9 cellular contexts compared by ENCODE assay signal in genomic region chr2:23497063-23497462, GRCh38.
DNase-seq lines count a peak whose midpoint lies in the region; ATAC-seq, FAIRE-seq and TF ChIP-seq lines count a peak whose summit lies in the region.
"Had no signal": no experiment of that assay in that cellular context is flagged by ENCODE, and none has a peak within 500 bp of the region (broad histone marks: within the 10 kb centered on the region; RNA-seq: fewer than 3 reads in every experiment).

No MANE protein-coding gene starts in this region.

- no peaks in the 10 kb centered on the region for H3K9me3 ChIP-seq in H1 (ENCODE audit: insufficient read depth in 2 of 2, low read depth in 1 of 2, low read length in 1 of 2)

- H2BK20ac ChIP-seq in H1 (ENCODE audit: low read length), result no peak overlapping the region

- peak overlapping the region; percentile 61 for H3K4me3 Mint-ChIP-seq in activated CD4-positive, alpha-beta T cell treated with anti-CD3 and anti-CD28 coated beads, Interleukin-2, amount 10 ng/mL, durations not matched to agents 24 days and 14 days
- peak overlapping the region in 1 of 3 donors; percentile 54 for H3K4me3 Mint-ChIP-seq in T-cell
- no peak overlapping the region for H3K4me3 Mint-ChIP-seq in stimulated activated effector memory CD8-positive, alpha-beta T cell treated with anti-CD3 and anti-CD28 coated beads, Interleukin-12 subunit alpha, Interleukin-12 subunit beta, amount 100 ng/mL, for 72 hours

- peak overlapping the region; percentile 48 for H4K91ac ChIP-seq in H1 (replicated peaks; ENCODE audit: insufficient read length, low read length)

- no peak overlapping the region for H3K56ac ChIP-seq in H1 (replicated peaks; ENCODE audit: insufficient read length, low read depth, low read length)

- DNase-seq in activated CD4-positive, alpha-beta T cell treated with anti-CD3 and anti-CD28 coated beads, Interleukin-2, amount 10 ng/mL, durations not matched to agents 24 days and 14 days, result peak; percentile 82
- no peak for DNase-seq in activated CD4-positive, alpha-beta T cell treated with anti-CD3 and anti-CD28 coated beads, Interleukin-2, amount 50 U/mL, for 1 hour
- DNase-seq in T-cell, result peak in 13 of 34 experiments; percentile 2 to 21 (median 6)
- no peak for DNase-seq in H1 (ENCODE audit: low read depth in 1 of 2, low spot score in 2 of 2)
- no peak for DNase-seq in stimulated activated effector memory CD8-positive, alpha-beta T cell treated with anti-CD3 and anti-CD28 coated beads, Interleukin-12 subunit alpha, Interleukin-12 subunit beta, amount 100 ng/mL, for 72 hours (ENCODE audit: low spot score in 2 of 2)
- no peak for DNase-seq in DMS153 treated with DMSO at 0.1 percent for 48 hours (lab: John Stamatoyannopoulos, UW; ENCODE audit: unreplicated experiment)
- DNase-seq in caudate nucleus (lab: John Stamatoyannopoulos, UW), result no peak
- DNase-seq in cerebellar nuclear complex (lab: John Stamatoyannopoulos, UW), result no peak
- DNase-seq: Karpas-422 had no signal

- no peak for TF ChIP-seq POLR2A in H1 (IDR thresholded peaks at IDR 0.05; ENCODE audit: control extremely low read depth in 1 of 2, low read depth in 2 of 2, low read length in 2 of 2)

- peak; percentile 22 to 80 (median 46) for ATAC-seq in T-cell (replicated peaks in 1 of 4)
- ATAC-seq in stimulated activated effector memory CD8-positive, alpha-beta T cell treated with anti-CD3 and anti-CD28 coated beads, Interleukin-12 subunit alpha, Interleukin-12 subunit beta, amount 100 ng/mL, for 72 hours, result peak; percentile 59

- no peak overlapping the region for H3K23ac ChIP-seq in H1 (ENCODE audit: insufficient read length)

- H2BK5ac ChIP-seq in H1 (ENCODE audit: low read depth, low read length), result peak overlapping the region; percentile 83; the same call in 1 of the 2 replicates

- POLR2A ChIA-PET in T-cell (lab: Charles Lee) (no interaction called here), H1 (lab: Charles Lee; ENCODE audit: partially characterized antibody) (interaction anchor here (0.7 kb wide), 1 partner anchor 144 kb away, joined by 3 read pairs; no protein-coding TSS in a partner anchor)

- H4K8ac ChIP-seq in H1 (ENCODE audit: extremely low read depth, insufficient read depth, low read length), result no peak overlapping the region

- WGBS in H1 (ENCODE audit: extremely low coverage in 1 of 2, insufficient coverage in 1 of 2, insufficient read length in 1 of 2, insufficient replicate concordance in 2 of 2, low coverage in 1 of 2, low lambda C conversion rate in 2 of 2, missing lambda C conversion rate in 1 of 2), 2 experiments, result 61% methylated on average over 7 of the region's 7 CpGs; no CpG with 5 or more reads in 1 of the 2 experiments

- H2BK12ac ChIP-seq in H1 (ENCODE audit: low read depth, low read length), result peak overlapping the region; percentile 90

- no peak overlapping the region for H4K5ac ChIP-seq in H1 (ENCODE audit: insufficient read length, low read depth, low read length)

- H3K79me1 ChIP-seq in H1 (ENCODE audit: low read depth, low read length), result no peaks in the 10 kb centered on the region

- 0 out of 2 replicates have a peak overlapping the region, but pooled peaks have one; percentile 26 for H2AK5ac ChIP-seq in H1 (ENCODE audit: low read depth, low read length)

- H3K36me3 Mint-ChIP-seq in activated CD4-positive, alpha-beta T cell treated with anti-CD3 and anti-CD28 coated beads, Interleukin-2, amount 10 ng/mL, durations not matched to agents 24 days and 14 days (ENCODE audit: low read depth), result peaks cover 2% of the 10 kb centered on the region
- no peaks in the 10 kb centered on the region for H3K36me3 Mint-ChIP-seq in T-cell
- no peaks in the 10 kb centered on the region for H3K36me3 Mint-ChIP-seq in stimulated activated effector memory CD8-positive, alpha-beta T cell treated with anti-CD3 and anti-CD28 coated beads, Interleukin-12 subunit alpha, Interleukin-12 subunit beta, amount 100 ng/mL, for 72 hours

- H2BK120ac ChIP-seq in H1 (replicated peaks; ENCODE audit: low read depth, low read length), result no peak overlapping the region

- no peak overlapping the region for H2AFZ ChIP-seq in H1 (ENCODE audit: low read length)

- H3K4me3 ChIP-seq in H1 (ENCODE audit: extremely low read depth in 1 of 4, insufficient read depth in 2 of 4, low read depth in 3 of 4, low read length in 4 of 4), result no peak overlapping the region; a peak in 1 of 8 replicates

- no peak for TF ChIP-seq CTCF in H1 (IDR thresholded peaks at IDR 0.05; ENCODE audit: control extremely low read depth in 1 of 3, insufficient read depth in 1 of 3, low read depth in 1 of 3, low read length in 3 of 3)

- H3K4ac ChIP-seq in H1 (replicated peaks; ENCODE audit: insufficient read length, low read depth, low read length), result no peak overlapping the region

- peak overlapping the region in 1 of 2 experiments; percentile 17; a peak in 1 of 4 replicates for H3K4me2 ChIP-seq in H1 (ENCODE audit: insufficient read depth in 1 of 2, low read depth in 2 of 2, low read length in 2 of 2)

- no peak for FAIRE-seq in H1 (lab: Jason Lieb, UNC)

- intact Hi-C loops in activated CD4-positive, alpha-beta T cell treated with anti-CD3 and anti-CD28 coated beads, Interleukin-2, amount 10 ng/mL, durations not matched to agents 24 days and 14 days (cut with micrococcal nuclease), result loop anchor here (1.0 to 2.0 kb wide), 2 partner anchors 8 to 36 kb away; no protein-coding TSS in a partner anchor

- H3K27me3 ChIP-seq in H1 (replicated peaks in 1 of 4; ENCODE audit: control insufficient read depth in 3 of 4, extremely low read depth in 1 of 4, insufficient read depth in 3 of 4, low read length in 3 of 4), result no peaks in the 10 kb centered on the region

- TF ChIP-seq RAD21 in H1 (IDR thresholded peaks at IDR 0.05 in 1 of 2, conservative IDR thresholded peaks at IDR 0.05 in 1 of 2; ENCODE audit: low read depth in 2 of 2, low read length in 2 of 2), result no peak

- peak overlapping the region; percentile 18; the same call in 1 of the 2 replicates for H2BK15ac ChIP-seq in H1 (ENCODE audit: low read length)

- peaks cover 3 to 15% (median 9%) of the 10 kb centered on the region in 4 experiments for H3K4me1 ChIP-seq in H1 (replicated peaks in 1 of 4; ENCODE audit: control insufficient read depth in 3 of 4, insufficient read depth in 4 of 4, low read length in 3 of 4)

- H3K36me3 ChIP-seq in H1 (ENCODE audit: control insufficient read depth in 2 of 4, insufficient read depth in 4 of 4, low read length in 3 of 4), result no peaks in the 10 kb centered on the region

- peak overlapping the region; percentile 74 for H3K27ac Mint-ChIP-seq in activated CD4-positive, alpha-beta T cell treated with anti-CD3 and anti-CD28 coated beads, Interleukin-2, amount 10 ng/mL, durations not matched to agents 24 days and 14 days
- no peak overlapping the region for H3K27ac Mint-ChIP-seq in T-cell
- H3K27ac Mint-ChIP-seq in stimulated activated effector memory CD8-positive, alpha-beta T cell treated with anti-CD3 and anti-CD28 coated beads, Interleukin-12 subunit alpha, Interleukin-12 subunit beta, amount 100 ng/mL, for 72 hours, result no peak overlapping the region

- no peak overlapping the region for H3K14ac ChIP-seq in H1 (ENCODE audit: insufficient read length)

- peaks cover 34% of the 10 kb centered on the region for H3K4me1 Mint-ChIP-seq in activated CD4-positive, alpha-beta T cell treated with anti-CD3 and anti-CD28 coated beads, Interleukin-2, amount 10 ng/mL, durations not matched to agents 24 days and 14 days
- H3K4me1 Mint-ChIP-seq in T-cell, result peaks cover 25 to 32% (median 26%) of the 10 kb centered on the region in 3 donors
- H3K4me1 Mint-ChIP-seq in stimulated activated effector memory CD8-positive, alpha-beta T cell treated with anti-CD3 and anti-CD28 coated beads, Interleukin-12 subunit alpha, Interleukin-12 subunit beta, amount 100 ng/mL, for 72 hours, result peaks cover 8% of the 10 kb centered on the region

- no peak overlapping the region for H3K9ac ChIP-seq in H1 (replicated peaks in 1 of 4; ENCODE audit: extremely low read depth in 1 of 4, low read depth in 3 of 4, low read length in 3 of 4)

- no peak overlapping the region for H3K27ac ChIP-seq in H1 (ENCODE audit: low read depth, low read length)
- no peak overlapping the region for H3K27ac ChIP-seq in caudate nucleus (ENCODE audit: low read depth, low read length)

- TF ChIP-seq EP300 in H1 (IDR thresholded peaks at IDR 0.05; ENCODE audit: borderline replicate concordance in 1 of 2, low read depth in 2 of 2, low read length in 2 of 2), result no peak

- H3K27me3 Mint-ChIP-seq in activated CD4-positive, alpha-beta T cell treated with anti-CD3 and anti-CD28 coated beads, Interleukin-2, amount 10 ng/mL, durations not matched to agents 24 days and 14 days, result peaks cover 15% of the 10 kb centered on the region
- peaks cover 0 to 5% of the 10 kb centered on the region in 2 donors for H3K27me3 Mint-ChIP-seq in T-cell

- peak overlapping the region; percentile 60; the same call in 1 of the 2 replicates for H3K18ac ChIP-seq in H1 (ENCODE audit: extremely low read depth, low read length)

- no peaks in the 10 kb centered on the region for H3K79me2 ChIP-seq in H1 (ENCODE audit: control insufficient read depth in 1 of 2, insufficient read depth in 2 of 2, low read length in 2 of 2)

- no peaks in the 10 kb centered on the region for H3K9me3 Mint-ChIP-seq in activated CD4-positive, alpha-beta T cell treated with anti-CD3 and anti-CD28 coated beads, Interleukin-2, amount 10 ng/mL, durations not matched to agents 24 days and 14 days
- no peaks in the 10 kb centered on the region for H3K9me3 Mint-ChIP-seq in T-cell
- H3K9me3 Mint-ChIP-seq in stimulated activated effector memory CD8-positive, alpha-beta T cell treated with anti-CD3 and anti-CD28 coated beads, Interleukin-12 subunit alpha, Interleukin-12 subunit beta, amount 100 ng/mL, for 72 hours, result no peaks in the 10 kb centered on the region

- no peaks in the 10 kb centered on the region for H4K20me1 ChIP-seq in H1 (replicated peaks in 1 of 2; ENCODE audit: control insufficient read depth in 1 of 2, insufficient read depth in 2 of 2, low read length in 2 of 2)

- CTCF ChIA-PET in T-cell (lab: Charles Lee) (no interaction called here), H1 (lab: Charles Lee; ENCODE audit: partially characterized antibody) (no interaction called here)

- H3K23me2 ChIP-seq in H1 (ENCODE audit: low read depth, low read length), result no peaks in the 10 kb centered on the region; the same call in 1 of the 2 replicates

TF ChIP-seq in H1, 55 proteins besides CTCF, POLR2A, EP300 and RAD21:
- TF ChIP-seq, protein P1, sequence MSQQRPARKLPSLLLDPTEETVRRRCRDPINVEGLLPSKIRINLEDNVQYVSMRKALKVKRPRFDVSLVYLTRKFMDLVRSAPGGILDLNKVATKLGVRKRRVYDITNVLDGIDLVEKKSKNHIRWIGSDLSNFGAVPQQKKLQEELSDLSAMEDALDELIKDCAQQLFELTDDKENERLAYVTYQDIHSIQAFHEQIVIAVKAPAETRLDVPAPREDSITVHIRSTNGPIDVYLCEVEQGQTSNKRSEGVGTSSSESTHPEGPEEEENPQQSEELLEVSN (IDR thresholded peaks at IDR 0.05), result peak; percentile 10; the same call in 1 of the 2 replicates
- TF ChIP-seq MAX (IDR thresholded peaks at IDR 0.05) (peak; percentile 59), TAF7 (optimal IDR thresholded peaks at IDR 0.05; ENCODE audit: borderline replicate concordance, low read depth, low read length) (no peak)
